ENCODE assay signal across 8 cellular contexts in genomic region chr1:204288061-204288588, GRCh38.
DNase-seq lines count a peak whose midpoint lies in the region; ATAC-seq and TF ChIP-seq lines count a peak whose summit lies in the region.

No MANE protein-coding gene starts in this region.

- WGBS in mesenchymal stem cell: 82% methylated on average over 7 of the region's 8 CpGs

- no peak for DNase-seq in CD8-positive, alpha-beta T cell
- DNase-seq in NCI-H146 (lab: John Stamatoyannopoulos, UW) (peak; percentile 83), choroid plexus epithelial cell (ENCODE audit: low read depth) (peak; percentile 21), mesenchymal stem cell (peak; percentile 46), NCI-H774 (lab: John Stamatoyannopoulos, UW) (no peak), mesenteric fat pad (ENCODE audit: low spot score) (no peak), amygdala (lab: John Stamatoyannopoulos, UW) (no peak)
- no peak for DNase-seq in activated CD4-positive, alpha-beta T cell treated with anti-CD3 and anti-CD28 coated beads, Interleukin-2, amount 50 U/mL, for 4 hours

- peaks cover 26% of the 10 kb centered on the region for H3K4me1 Mint-ChIP-seq in CD8-positive, alpha-beta T cell (ENCODE audit: low read depth)

- H4K91ac ChIP-seq in mesenchymal stem cell (ENCODE audit: low read length): no peak overlapping the region

- CTCF ChIA-PET in CD8-positive, alpha-beta T cell (lab: Charles Lee): interaction anchor here (1.3 kb wide), 1 partner anchor 74 kb away, joined by 5 read pairs; no protein-coding TSS in a partner anchor

- H3K9me3 ChIP-seq in CD8-positive, alpha-beta T cell (ENCODE audit: low read length): no peaks in the 10 kb centered on the region
- no peaks in the 10 kb centered on the region for H3K9me3 ChIP-seq in mesenchymal stem cell (ENCODE audit: control insufficient read depth, low read length)

- H3K14ac ChIP-seq in mesenchymal stem cell (ENCODE audit: low read length in 2 of 2): peak overlapping the region in 1 of 2 experiments; percentile 74

- H3K4me2 ChIP-seq in mesenchymal stem cell (ENCODE audit: low read length, poor library complexity, severe bottlenecking): no peak overlapping the region

- no peaks in the 10 kb centered on the region for H3K36me3 ChIP-seq in CD8-positive, alpha-beta T cell (ENCODE audit: insufficient read depth, low read length)
- no peaks in the 10 kb centered on the region for H3K36me3 ChIP-seq in mesenchymal stem cell (ENCODE audit: control insufficient read depth in 1 of 2, insufficient read depth in 2 of 2, low read depth in 1 of 2, low read length in 2 of 2)

- H3K4me3 Mint-ChIP-seq in CD8-positive, alpha-beta T cell: no peak overlapping the region

- no peak overlapping the region for H2AFZ ChIP-seq in mesenchymal stem cell (ENCODE audit: low read depth, low read length)

- no peak overlapping the region for H3K9ac ChIP-seq in mesenchymal stem cell (ENCODE audit: low read length)

- H3K9me3 Mint-ChIP-seq in CD8-positive, alpha-beta T cell: no peaks in the 10 kb centered on the region

- H3K4me1 ChIP-seq in CD8-positive, alpha-beta T cell (ENCODE audit: insufficient read depth, low read length): peaks cover 18% of the 10 kb centered on the region
- peaks cover 6% of the 10 kb centered on the region for H3K4me1 ChIP-seq in mesenchymal stem cell (ENCODE audit: control insufficient read depth, insufficient read depth, low read depth, low read length)

- peak overlapping the region in 1 of 2 experiments; percentile 55 for H3K18ac ChIP-seq in mesenchymal stem cell (ENCODE audit: low read depth in 1 of 2, low read length in 2 of 2)

- intact Hi-C loops in CD8-positive, alpha-beta T cell (cut with DNase I, micrococcal nuclease): no loop called here

- H3K27ac Mint-ChIP-seq in CD8-positive, alpha-beta T cell: peak overlapping the region; percentile 25

- ATAC-seq in CD8-positive, alpha-beta T cell: no peak

- no peak overlapping the region for H4K8ac ChIP-seq in mesenchymal stem cell (ENCODE audit: low read length)

- no peak overlapping the region for H2BK120ac ChIP-seq in mesenchymal stem cell (ENCODE audit: low read depth, low read length)

- peaks cover 6% of the 10 kb centered on the region for H3K27me3 Mint-ChIP-seq in CD8-positive, alpha-beta T cell (ENCODE audit: low read depth)

- H3K36me3 Mint-ChIP-seq in CD8-positive, alpha-beta T cell: no peaks in the 10 kb centered on the region

- H2BK15ac ChIP-seq in mesenchymal stem cell (ENCODE audit: low read depth, poor library complexity, severe bottlenecking): no peak overlapping the region

- no peaks in the 10 kb centered on the region for H3K79me1 ChIP-seq in mesenchymal stem cell (replicated peaks; ENCODE audit: low read length, poor library complexity, severe bottlenecking)

- no peak overlapping the region for H3K23ac ChIP-seq in mesenchymal stem cell (ENCODE audit: low read length in 2 of 2)

- peak overlapping the region in 1 of 2 experiments; percentile 51 for H2BK12ac ChIP-seq in mesenchymal stem cell (ENCODE audit: low read length in 2 of 2)

- H3K27me3 ChIP-seq in CD8-positive, alpha-beta T cell (ENCODE audit: insufficient read depth, low read length): no peaks in the 10 kb centered on the region
- H3K27me3 ChIP-seq in mesenchymal stem cell (ENCODE audit: control insufficient read depth in 1 of 2, insufficient read depth in 1 of 2, low read length in 2 of 2): peaks cover 67 to 70% of the 10 kb centered on the region in 2 experiments

- H2AK5ac ChIP-seq in mesenchymal stem cell (ENCODE audit: low read length, severe bottlenecking): no peak overlapping the region

- no peak for TF ChIP-seq CTCF in CD8-positive, alpha-beta T cell (IDR thresholded peaks at IDR 0.05)
- TF ChIP-seq CTCF in choroid plexus epithelial cell (conservative IDR thresholded peaks at IDR 0.05; ENCODE audit: low read depth, low read length): no peak

- POLR2A ChIA-PET in CD8-positive, alpha-beta T cell (lab: Charles Lee): no interaction called here

- no peak overlapping the region for H3K27ac ChIP-seq in CD8-positive, alpha-beta T cell (ENCODE audit: low read depth, low read length)
- no peak overlapping the region for H3K27ac ChIP-seq in mesenchymal stem cell (ENCODE audit: low read length, poor library complexity, severe bottlenecking)

- no peak overlapping the region for H2BK5ac ChIP-seq in mesenchymal stem cell (ENCODE audit: low read depth, low read length, poor library complexity, severe bottlenecking)

- no peak overlapping the region for H3K4ac ChIP-seq in mesenchymal stem cell (ENCODE audit: low read depth in 1 of 2, low read length in 2 of 2)

- no peak overlapping the region for H3K4me3 ChIP-seq in CD8-positive, alpha-beta T cell (ENCODE audit: low read depth, low read length)
- H3K4me3 ChIP-seq in choroid plexus epithelial cell (ENCODE audit: low read depth, low read length) (no peak overlapping the region), mesenchymal stem cell (ENCODE audit: insufficient read depth in 1 of 2, low read depth in 1 of 2, low read length in 2 of 2) (no peak overlapping the region)

Comparison
In these comparisons a context has a peak if more than half of its experiments do, and no peak if none do; other contexts are left out.
1. DNase-seq: peak in NCI-H146 (single experiment), choroid plexus epithelial cell (single experiment) and mesenchymal stem cell (single experiment); none in CD8-positive, alpha-beta T cell (0 of 7), NCI-H774 (single experiment), activated CD4-positive, alpha-beta T cell treated with anti-CD3 and anti-CD28 coated beads, Interleukin-2, amount 50 U/mL, for 4 hours (0 of 2), mesenteric fat pad (single experiment) and amygdala (0 of 56).